Comparison of ENCODE assay signal across 8 cellular contexts in the genomic region with DNA sequence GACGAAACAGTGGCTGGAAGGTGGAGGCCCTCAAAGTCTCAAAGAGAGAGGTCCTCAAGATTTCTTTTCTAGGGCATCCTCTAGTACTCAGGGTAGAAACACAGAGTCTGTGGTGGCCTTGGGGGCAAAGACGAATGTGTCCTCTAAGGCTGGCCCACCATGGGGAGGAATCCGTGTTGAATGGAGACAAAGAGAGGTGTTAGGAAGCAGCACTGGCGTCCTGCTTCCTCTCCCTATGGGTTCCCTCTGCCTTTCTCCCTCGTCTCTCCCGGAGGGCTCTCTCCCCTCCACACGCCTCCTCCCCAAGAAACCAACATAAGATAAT.
DNase-seq lines count a peak whose midpoint lies in the region; TF ChIP-seq lines count a peak whose summit lies in the region.

No MANE protein-coding gene starts in this region.

- H3K4me3 Mint-ChIP-seq in IgD-negative memory B cell (peak overlapping the region; percentile 86 to 95 (median 90)), neural progenitor cell (no peak overlapping the region)

- no peaks in the 10 kb centered on the region for H3K79me2 ChIP-seq in neural progenitor cell (ENCODE audit: low read depth)

- H3K27me3 ChIP-seq in ectodermal cell (ENCODE audit: control insufficient read depth, insufficient read depth, low read length, poor library complexity, severe bottlenecking) (no peaks in the 10 kb centered on the region), neural progenitor cell (no peaks in the 10 kb centered on the region)

- peak overlapping the region; percentile 50 for H2AFZ ChIP-seq in neural progenitor cell (replicated peaks)

- H3K27me3 Mint-ChIP-seq in IgD-negative memory B cell (no peaks in the 10 kb centered on the region), neural progenitor cell (ENCODE audit: insufficient read depth, low read depth) (peaks cover 2% of the 10 kb centered on the region)

- no peak overlapping the region for H3K9ac ChIP-seq in neural progenitor cell

- H3K27ac ChIP-seq in ectodermal cell (ENCODE audit: insufficient read depth, low read depth, low read length, poor library complexity, severe bottlenecking) (no peak overlapping the region), neural progenitor cell (no peak overlapping the region)

- no peaks in the 10 kb centered on the region for H4K20me1 ChIP-seq in neural progenitor cell (ENCODE audit: low read depth)

- peak in 2 of 3 experiments; percentile 35 to 54 for DNase-seq in NCI-H1417 (lab: John Stamatoyannopoulos, UW)
- DNase-seq in NCI-H1417 treated with DMSO at 0.1 percent for 48 hours (lab: John Stamatoyannopoulos, UW), result no peak
- no peak for DNase-seq in neural progenitor cell (ENCODE audit: low spot score)
- DNase-seq in SIG-M5 (lab: John Stamatoyannopoulos, UW), result no peak
- no peak for DNase-seq in posterior cingulate gyrus
- no peak for DNase-seq in stimulated activated naive CD4-positive, alpha-beta T cell treated with Interleukin-2 at 50 U/mL for 16 hours (lab: John Stamatoyannopoulos, UW)

- TF ChIP-seq CTCF in neural progenitor cell (IDR thresholded peaks at IDR 0.05), result no peak

- no peaks in the 10 kb centered on the region for H3K4me1 ChIP-seq in ectodermal cell (ENCODE audit: control insufficient read depth, insufficient read depth, low read length)
- H3K4me1 ChIP-seq in neural progenitor cell, result no peaks in the 10 kb centered on the region

- H3K27ac Mint-ChIP-seq in IgD-negative memory B cell, result peak overlapping the region; percentile 36 to 96 (median 94)
- no peak overlapping the region for H3K27ac Mint-ChIP-seq in neural progenitor cell

- H3K4me2 ChIP-seq in neural progenitor cell, result no peak overlapping the region

- H3K9me3 Mint-ChIP-seq in IgD-negative memory B cell, result no peaks in the 10 kb centered on the region
- H3K9me3 Mint-ChIP-seq in neural progenitor cell, result no peaks in the 10 kb centered on the region

- H3K9me3 ChIP-seq in ectodermal cell (ENCODE audit: control insufficient read depth, low read length), result no peaks in the 10 kb centered on the region
- no peaks in the 10 kb centered on the region for H3K9me3 ChIP-seq in neural progenitor cell (ENCODE audit: low read depth)

- H3K4me1 Mint-ChIP-seq in IgD-negative memory B cell (peaks cover 11 to 24% (median 22%) of the 10 kb centered on the region in 3 donors), neural progenitor cell (peaks cover 6% of the 10 kb centered on the region)

- WGBS in ectodermal cell, 2 experiments, result 65 to 69% methylated on average over 7 of the region's 7 CpGs

- H3K36me3 ChIP-seq in ectodermal cell (ENCODE audit: control insufficient read depth, insufficient read depth, low read length), result no peaks in the 10 kb centered on the region
- no peaks in the 10 kb centered on the region for H3K36me3 ChIP-seq in neural progenitor cell

- intact Hi-C loops in posterior cingulate gyrus (cut with DNase I), result loop anchor here (10.0 kb wide), 1 partner anchor 382 kb away; the partner anchor contains the start of gene ADAMTS6

- H3K4me3 ChIP-seq in ectodermal cell (ENCODE audit: insufficient read depth, low read depth, low read length) (peak overlapping the region; percentile 18), neural progenitor cell (no peak overlapping the region)

- H3F3A ChIP-seq in neural progenitor cell (ENCODE audit: low read depth), result no peaks in the 10 kb centered on the region

- peaks cover under 1% of the 10 kb centered on the region for H3K36me3 Mint-ChIP-seq in IgD-negative memory B cell
- H3K36me3 Mint-ChIP-seq in neural progenitor cell, result no peaks in the 10 kb centered on the region

Comparison
In these comparisons a context has a peak if more than half of its experiments do, and no peak if none do; other contexts are left out.
1. DNase-seq: peak in NCI-H1417 (2 of 3); none in NCI-H1417 treated with DMSO at 0.1 percent for 48 hours (single experiment), neural progenitor cell (single experiment), SIG-M5 (single experiment), posterior cingulate gyrus (0 of 10) and stimulated activated naive CD4-positive, alpha-beta T cell treated with Interleukin-2 at 50 U/mL for 16 hours (single experiment).